In the genomic region with DNA sequence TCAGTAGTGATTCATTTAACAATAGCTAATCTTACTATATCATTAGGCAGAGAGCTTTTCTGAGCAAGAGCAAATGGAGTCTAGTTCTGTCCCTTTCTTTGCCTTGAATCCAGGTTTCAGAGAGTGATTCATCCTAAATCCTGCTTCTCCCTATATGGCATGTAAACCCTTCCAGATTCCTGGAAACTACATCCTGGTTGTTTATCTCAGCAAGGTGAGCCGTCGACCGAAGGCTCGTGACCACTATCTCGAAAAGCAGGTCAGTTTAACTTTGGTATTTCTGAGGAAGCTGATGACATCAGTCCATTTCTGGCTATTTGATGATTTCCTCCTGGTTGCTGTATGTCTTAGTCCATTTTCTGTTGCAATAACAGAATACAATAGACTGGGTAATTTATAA, we compare ENCODE assay signal across 25 cellular contexts. TPM values are rescaled to one million over a fixed set of nuclear protein-coding genes. Genes with fewer than 3 reads are reported as not detected.
"Had no signal": no experiment of that assay in that cellular context is flagged by ENCODE, and none has a peak within 500 bp of the region (broad histone marks: within the 10 kb centered on the region; RNA-seq: fewer than 3 reads in every experiment).

No MANE protein-coding gene starts in this region.

- H3K4me3 ChIP-seq: esophagus squamous epithelium, gastrocnemius medialis, heart right ventricle, left lung, lower lobe of right lung, mucosa of descending colon had no signal

- H3K36me3 ChIP-seq: esophagus squamous epithelium, gastrocnemius medialis, heart right ventricle, left lung, lower lobe of right lung had no signal

- DNase-seq: cortex of kidney; effector CD8-positive, alpha-beta T cell; effector memory CD8-positive, alpha-beta T cell; endodermal cell; esophagus squamous epithelium; foreskin fibroblast; foreskin melanocyte; gastrocnemius medialis; glutamatergic neuron; head of caudate nucleus; heart right ventricle; hypothalamus; immature natural killer cell; islet precursor cell; kidney; kidney glomerular epithelial cell; left cardiac atrium; left lung; left ventricle myocardium superior; lower lobe of right lung; mesenchymal stem cell; mucosa of descending colon had no signal

- H3K4me1 ChIP-seq: esophagus squamous epithelium, gastrocnemius medialis, heart right ventricle, left lung, lower lobe of right lung had no signal

- H3K9me3 ChIP-seq: esophagus squamous epithelium, gastrocnemius medialis, heart right ventricle, left lung, lower lobe of right lung, mucosa of descending colon had no signal

- FAIRE-seq: colon, endometrium, kidney had no signal

- H3K27me3 ChIP-seq: esophagus squamous epithelium, gastrocnemius medialis, heart right ventricle, left lung had no signal

- H3K27ac ChIP-seq: esophagus squamous epithelium, gastrocnemius medialis, heart right ventricle, left lung, lower lobe of right lung had no signal

RNA-seq across cellular contexts. Expression of a gene that starts 40.7 kb away (rescaled TPM):
- total RNA-seq: gastrocnemius medialis, mesenteric fat pad had no signal
- polyA plus RNA-seq: immature natural killer cell had no signal
